ENCODE assay signal across 14 cellular contexts in the genomic region with DNA sequence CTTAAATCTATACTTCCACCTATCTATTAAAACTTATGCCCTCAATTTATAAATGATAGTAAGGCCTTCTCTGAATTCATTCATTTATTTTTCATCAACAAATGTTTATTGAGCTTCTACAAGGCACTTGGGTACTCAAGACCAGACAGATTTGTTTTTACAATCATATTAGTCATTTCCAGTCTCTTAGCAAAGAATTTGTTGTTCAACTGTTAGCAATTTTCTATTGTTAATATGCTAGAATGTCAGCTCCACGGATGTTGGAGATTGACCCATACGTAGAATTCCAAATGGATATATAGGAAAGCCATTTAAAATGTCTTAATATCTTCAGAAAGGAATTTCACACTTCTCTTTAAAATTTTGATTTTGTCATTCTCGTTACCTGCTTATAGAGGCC. TPM values are rescaled to one million over a fixed set of nuclear protein-coding genes. Genes with fewer than 3 reads are reported as not detected.
DNase-seq lines count a peak whose midpoint lies in the region; ATAC-seq and TF ChIP-seq lines count a peak whose summit lies in the region.
"Had no signal": no experiment of that assay in that cellular context is flagged by ENCODE, and none has a peak within 500 bp of the region (broad histone marks: within the 10 kb centered on the region; RNA-seq: fewer than 3 reads in every experiment).

No MANE protein-coding gene starts in this region.

- H3K9me3 ChIP-seq in left ventricle myocardium inferior (replicated peaks) (no peaks in the 10 kb centered on the region), muscle layer of colon (ENCODE audit: low read length) (no peaks in the 10 kb centered on the region), endodermal cell (ENCODE audit: control insufficient read depth, low read length) (no peaks in the 10 kb centered on the region)

- WGBS in endodermal cell (ENCODE audit: insufficient coverage in 1 of 2, insufficient read length in 1 of 2), 2 experiments: 98% methylated on average over 3 of the region's 3 CpGs; no CpG with 5 or more reads in 1 of the 2 experiments

- H3K36me3 Mint-ChIP-seq in chondrocyte (ENCODE audit: low read depth) (peaks cover 24% of the 10 kb centered on the region), endodermal cell (ENCODE audit: low read depth) (peaks cover 33% of the 10 kb centered on the region), nephron progenitor cell (ENCODE audit: low read depth) (peaks cover 33% of the 10 kb centered on the region)

- ATAC-seq in Right ventricle myocardium inferior: no peak
- no peak for ATAC-seq in HG02885 (IDR thresholded peaks at IDR 0.05; ENCODE audit: poor library complexity, unreplicated experiment)
- ATAC-seq: GM23338 had no signal

- TF ChIP-seq CTCF in left ventricle myocardium inferior (IDR thresholded peaks at IDR 0.05; ENCODE audit: borderline replicate concordance) (no peak), chondrocyte (IDR thresholded peaks at IDR 0.05) (no peak), endodermal cell (conservative IDR thresholded peaks at IDR 0.05) (no peak), nephron progenitor cell (IDR thresholded peaks at IDR 0.05) (no peak)

- no peaks in the 10 kb centered on the region for H3K27me3 Mint-ChIP-seq in chondrocyte (ENCODE audit: low read depth)
- peaks cover 54% of the 10 kb centered on the region for H3K27me3 Mint-ChIP-seq in endodermal cell (ENCODE audit: insufficient read depth)
- H3K27me3 Mint-ChIP-seq in nephron progenitor cell (ENCODE audit: low read depth, poor library complexity): no peaks in the 10 kb centered on the region

- H3K4me1 Mint-ChIP-seq in chondrocyte (ENCODE audit: low read depth): peaks cover 48% of the 10 kb centered on the region
- peaks cover 28% of the 10 kb centered on the region for H3K4me1 Mint-ChIP-seq in endodermal cell
- peaks cover 39% of the 10 kb centered on the region for H3K4me1 Mint-ChIP-seq in nephron progenitor cell

- H3K4me3 ChIP-seq in left ventricle myocardium inferior (peak overlapping the region; percentile 79), muscle layer of colon (ENCODE audit: low read depth in 1 of 2, low read length in 2 of 2) (no peak overlapping the region), endodermal cell (ENCODE audit: low read length) (no peak overlapping the region)
- H3K4me3 ChIP-seq: GM23338 had no signal

- H3K27me3 ChIP-seq in left ventricle myocardium inferior (ENCODE audit: low read depth): no peaks in the 10 kb centered on the region
- no peaks in the 10 kb centered on the region for H3K27me3 ChIP-seq in muscle layer of colon (ENCODE audit: control insufficient read depth in 1 of 2, insufficient read depth in 2 of 2, low read length in 2 of 2)
- H3K27me3 ChIP-seq in endodermal cell (ENCODE audit: control insufficient read depth, insufficient read depth, low read length, poor library complexity, severe bottlenecking): no peaks in the 10 kb centered on the region

- H3K27ac ChIP-seq in left ventricle myocardium inferior (replicated peaks): peak overlapping the region; percentile 99
- H3K27ac ChIP-seq in muscle layer of colon (ENCODE audit: low read depth, low read length): peak overlapping the region; percentile 78
- no peak overlapping the region for H3K27ac ChIP-seq in endodermal cell (ENCODE audit: low read depth, low read length)

- H3K9ac ChIP-seq in muscle layer of colon (ENCODE audit: low read length) (no peak overlapping the region), endodermal cell (ENCODE audit: extremely low read depth, low read length, poor library complexity, severe bottlenecking) (no peak overlapping the region)

- H3K4me3 Mint-ChIP-seq in chondrocyte (ENCODE audit: unreplicated experiment) (no peak overlapping the region), endodermal cell (no peak overlapping the region), nephron progenitor cell (no peak overlapping the region)
- H3K4me3 Mint-ChIP-seq: GM23338 had no signal

- DNase-seq in left ventricle myocardium inferior: no peak
- no peak for DNase-seq in Right ventricle myocardium inferior (ENCODE audit: missing footprints)
- no peak for DNase-seq in chondrocyte (ENCODE audit: low spot score)
- DNase-seq in endodermal cell: no peak
- DNase-seq in NCI-H2171 treated with DMSO at 0.1 percent for 48 hours (lab: John Stamatoyannopoulos, UW): no peak
- no peak for DNase-seq in nephron progenitor cell
- DNase-seq: AML-193; effector CD4-positive, alpha-beta T cell; GDM1; islet precursor cell; occipital lobe had no signal

- intact Hi-C loops in left ventricle myocardium inferior (cut with micrococcal nuclease): loop anchor here (5.0 kb wide), 1 partner anchor 37 kb away; no protein-coding TSS in a partner anchor
- intact Hi-C loops in Right ventricle myocardium inferior (cut with DNase I): no loop called here

- peak overlapping the region; percentile 76 for H3K27ac Mint-ChIP-seq in chondrocyte (ENCODE audit: unreplicated experiment)
- no peak overlapping the region for H3K27ac Mint-ChIP-seq in endodermal cell
- H3K27ac Mint-ChIP-seq in nephron progenitor cell: no peak overlapping the region
- H3K27ac Mint-ChIP-seq: GM23338 had no signal

- H3K36me3 ChIP-seq in left ventricle myocardium inferior (peaks cover 53% of the 10 kb centered on the region), muscle layer of colon (ENCODE audit: insufficient read depth, low read length) (peaks cover 28% of the 10 kb centered on the region), endodermal cell (ENCODE audit: control insufficient read depth, insufficient read depth, low read length) (peaks cover 34% of the 10 kb centered on the region)

- H3K9me3 Mint-ChIP-seq in chondrocyte (ENCODE audit: low read depth) (no peaks in the 10 kb centered on the region), endodermal cell (no peaks in the 10 kb centered on the region), nephron progenitor cell (no peaks in the 10 kb centered on the region)
- H3K9me3 Mint-ChIP-seq: GM23338 had no signal

- H3K4me1 ChIP-seq in left ventricle myocardium inferior: peaks cover 96% of the 10 kb centered on the region
- peaks cover 69% of the 10 kb centered on the region for H3K4me1 ChIP-seq in muscle layer of colon (ENCODE audit: insufficient read depth, low read length)
- peaks cover 2% of the 10 kb centered on the region for H3K4me1 ChIP-seq in endodermal cell (ENCODE audit: control insufficient read depth, insufficient read depth, low read length)

RNA-seq across cellular contexts. Expression of gene ZBTB38, which starts 36.7 kb away (rescaled TPM):
- 116 TPM for total RNA-seq in left ventricle myocardium inferior
- total RNA-seq in Right ventricle myocardium inferior: 102 TPM
- 50.4 to 71.1 TPM (median 64.6 TPM) in 3 replicates for total RNA-seq in chondrocyte
- 10 to 100 TPM; 27.3 to 28.2 TPM for total RNA-seq in endodermal cell
- polyA plus RNA-seq in endodermal cell (2013, experiment 1 of 2): 19.0 TPM
- polyA plus RNA-seq in endodermal cell (2013, experiment 2 of 2): 17.6 TPM
